1 cellular context compared by ENCODE assay signal in the genomic region with DNA sequence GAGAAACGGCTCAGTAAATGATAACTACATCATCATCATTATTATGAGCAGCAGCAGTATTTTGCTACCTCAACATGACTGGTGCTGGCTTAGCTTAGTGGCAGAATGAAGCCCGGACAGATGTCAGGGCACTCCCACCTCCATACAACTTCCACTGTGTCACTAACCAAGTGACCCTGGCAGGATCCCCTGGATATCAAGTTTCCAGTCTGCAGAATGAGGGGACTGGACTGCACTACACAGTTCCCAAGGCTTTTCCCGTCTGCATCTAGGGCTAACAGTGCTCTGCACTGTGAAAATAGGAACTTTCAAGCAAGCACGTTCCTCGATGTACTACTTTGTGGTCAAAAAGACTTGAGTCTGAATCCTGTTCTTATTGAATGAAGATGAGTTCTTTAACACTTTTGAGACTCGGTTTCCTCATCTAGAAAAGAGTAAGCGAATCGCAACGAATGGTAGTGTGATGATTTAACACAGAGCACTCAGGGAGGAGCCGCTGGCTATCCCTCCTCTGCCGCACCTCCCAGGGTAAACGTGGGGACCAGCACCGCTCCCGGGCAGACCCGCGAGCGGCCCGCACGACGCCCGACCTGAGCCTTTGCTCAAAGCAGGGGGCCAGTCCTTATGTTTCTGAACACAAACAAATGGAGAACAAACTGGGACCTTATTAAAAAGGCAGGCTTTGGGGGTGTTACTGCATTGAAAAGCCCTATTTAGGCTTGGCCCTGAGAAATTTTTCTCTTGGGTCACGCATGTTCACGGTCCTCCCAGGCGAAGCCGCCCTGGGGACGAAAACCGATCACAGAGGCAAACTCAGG.
TF ChIP-seq lines count a peak whose summit lies in the region.

No MANE protein-coding gene starts in this region.

TF ChIP-seq in HEK293, 187 proteins besides CTCF, POLR2A, EP300 and RAD21 (continued from another document):
- TF ChIP-seq, protein P1, sequence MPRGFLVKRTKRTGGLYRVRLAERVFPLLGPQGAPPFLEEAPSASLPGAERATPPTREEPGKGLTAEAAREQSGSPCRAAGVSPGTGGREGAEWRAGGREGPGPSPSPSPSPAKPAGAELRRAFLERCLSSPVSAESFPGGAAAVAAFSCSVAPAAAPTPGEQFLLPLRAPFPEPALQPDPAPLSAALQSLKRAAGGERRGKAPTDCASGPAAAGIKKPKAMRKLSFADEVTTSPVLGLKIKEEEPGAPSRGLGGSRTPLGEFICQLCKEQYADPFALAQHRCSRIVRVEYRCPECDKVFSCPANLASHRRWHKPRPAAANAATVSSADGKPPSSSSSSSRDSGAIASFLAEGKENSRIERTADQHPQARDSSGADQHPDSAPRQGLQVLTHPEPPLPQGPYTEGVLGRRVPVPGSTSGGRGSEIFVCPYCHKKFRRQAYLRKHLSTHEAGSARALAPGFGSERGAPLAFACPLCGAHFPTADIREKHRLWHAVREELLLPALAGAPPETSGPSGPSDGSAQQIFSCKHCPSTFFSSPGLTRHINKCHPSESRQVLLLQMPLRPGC (tag by site-specific recombination; IDR thresholded peaks at IDR 0.05): no peak
